ENCODE assay signal across 12 cellular contexts in the genomic region with DNA sequence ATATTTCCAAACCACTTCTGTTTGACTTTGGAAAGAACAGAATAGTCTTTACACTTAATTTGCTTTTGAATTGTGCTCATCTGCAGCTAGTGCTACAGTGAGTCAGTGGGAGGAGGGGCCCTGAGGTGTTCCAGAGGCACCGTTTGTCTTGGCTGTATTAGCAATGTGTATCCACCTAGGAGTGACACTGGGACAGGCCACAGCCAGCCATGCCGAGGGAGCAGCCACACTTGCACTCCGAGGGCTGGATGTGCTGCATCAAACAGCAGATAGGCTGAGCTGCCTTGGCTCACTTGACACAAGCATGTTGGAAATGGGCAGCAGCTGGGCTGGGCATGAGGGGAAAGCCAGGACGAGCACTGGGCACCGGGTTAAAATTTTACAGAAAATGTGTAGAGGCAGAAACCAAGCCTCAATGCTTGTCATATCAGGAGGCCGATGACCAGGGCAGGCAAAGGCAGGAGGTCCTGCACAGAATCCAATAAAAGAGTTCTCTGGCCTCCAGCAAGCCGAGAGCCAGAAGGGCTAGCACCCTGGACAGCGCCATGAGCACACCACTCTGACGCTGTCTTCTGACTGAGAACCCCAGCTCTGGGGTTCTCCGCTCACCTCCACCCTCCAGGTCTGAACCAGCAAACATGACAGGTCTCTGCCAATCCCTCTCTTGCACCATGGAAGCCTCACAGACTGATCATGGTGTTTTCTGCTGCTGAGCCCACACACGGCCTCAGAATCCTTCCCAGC.
DNase-seq lines count a peak whose midpoint lies in the region; ATAC-seq and TF ChIP-seq lines count a peak whose summit lies in the region.
"Had no signal": no experiment of that assay in that cellular context is flagged by ENCODE, and none has a peak within 500 bp of the region (broad histone marks: within the 10 kb centered on the region; RNA-seq: fewer than 3 reads in every experiment).

No MANE protein-coding gene starts in this region.

- POLR2A ChIA-PET in activated CD4-positive, alpha-beta T cell treated with anti-CD3 and anti-CD28 coated beads, Interleukin-2, amount 10 ng/mL, durations not matched to agents 7 days and 5 days (lab: Charles Lee) = no interaction called here

- H4K20me1 ChIP-seq in smooth muscle cell (ENCODE audit: low read depth) = peaks cover 22% of the 10 kb centered on the region

- no peak overlapping the region for H3K4me3 Mint-ChIP-seq in activated CD4-positive, alpha-beta T cell treated with anti-CD3 and anti-CD28 coated beads, Interleukin-2, amount 10 ng/mL, durations not matched to agents 7 days and 5 days
- H3K4me3 Mint-ChIP-seq: stimulated activated naive CD8-positive, alpha-beta T cell treated with anti-CD3 and anti-CD28 coated beads, Interleukin-15, Interleukin-2, amounts not matched to agents 100 ng/mL and 50 ng/mL, for 24 hours had no signal

- H3K4me1 Mint-ChIP-seq in activated CD4-positive, alpha-beta T cell treated with anti-CD3 and anti-CD28 coated beads, Interleukin-2, amount 10 ng/mL, durations not matched to agents 7 days and 5 days = no peaks in the 10 kb centered on the region

- H3K9me3 ChIP-seq in smooth muscle cell (replicated peaks; ENCODE audit: low read depth) = no peaks in the 10 kb centered on the region

- H2AFZ ChIP-seq in smooth muscle cell (ENCODE audit: low read depth) = no peak overlapping the region

- WGBS in smooth muscle cell (ENCODE audit: low lambda C conversion rate) = 59% methylated on average over 11 of the region's 11 CpGs

- H3K9ac ChIP-seq in smooth muscle cell (ENCODE audit: low read depth) = no peak overlapping the region

- H3K36me3 ChIP-seq in smooth muscle cell (ENCODE audit: low read depth) = no peaks in the 10 kb centered on the region

- DNase-seq in activated CD4-positive, alpha-beta T cell treated with anti-CD3 and anti-CD28 coated beads, Interleukin-2, amount 10 ng/mL, durations not matched to agents 7 days and 5 days = peak; percentile 21
- DNase-seq in activated CD4-positive, alpha-beta T cell treated with anti-CD3 and anti-CD28 coated beads, Interleukin-2, amount 50 U/mL, for 1 hour = no peak
- DNase-seq in MV-4-11 (lab: John Stamatoyannopoulos, UW) (peak; percentile 24), erythroblast (lab: John Stamatoyannopoulos, UW) (peak; percentile 4 to 10), smooth muscle cell (lab: John Stamatoyannopoulos, UW; ENCODE audit: unreplicated experiment) (peak; percentile 9), NCI-H146 (lab: John Stamatoyannopoulos, UW) (no peak), mesenteric fat pad (ENCODE audit: low spot score) (no peak)
- DNase-seq: AML-193, right cardiac atrium, T-helper 9 cell had no signal

- no peaks in the 10 kb centered on the region for H3K36me3 Mint-ChIP-seq in activated CD4-positive, alpha-beta T cell treated with anti-CD3 and anti-CD28 coated beads, Interleukin-2, amount 10 ng/mL, durations not matched to agents 7 days and 5 days (ENCODE audit: low read depth)

- H3K4me2 ChIP-seq in smooth muscle cell = no peak overlapping the region

- ATAC-seq in GM21526 (IDR thresholded peaks at IDR 0.05; ENCODE audit: low FRiP score, unreplicated experiment) = no peak
- ATAC-seq: right cardiac atrium had no signal

- peaks cover 4% of the 10 kb centered on the region for H3K27me3 Mint-ChIP-seq in activated CD4-positive, alpha-beta T cell treated with anti-CD3 and anti-CD28 coated beads, Interleukin-2, amount 10 ng/mL, durations not matched to agents 7 days and 5 days

- H3K4me3 ChIP-seq in smooth muscle cell = no peak overlapping the region

- no peak for TF ChIP-seq CTCF in smooth muscle cell (IDR thresholded peaks at IDR 0.05; ENCODE audit: borderline replicate concordance, insufficient read depth, poor library complexity, severe bottlenecking)

- H3K79me2 ChIP-seq in smooth muscle cell (ENCODE audit: low read depth) = no peaks in the 10 kb centered on the region

- no peak for TF ChIP-seq POLR2A in erythroblast (IDR thresholded peaks at IDR 0.05; ENCODE audit: low read length)

- H3K4me1 ChIP-seq in smooth muscle cell (ENCODE audit: low read depth) = no peaks in the 10 kb centered on the region

- H3F3A ChIP-seq in smooth muscle cell (ENCODE audit: low read depth) = no peaks in the 10 kb centered on the region

- no peak overlapping the region for H3K27ac ChIP-seq in smooth muscle cell (ENCODE audit: low read depth)

- CTCF ChIA-PET in activated CD4-positive, alpha-beta T cell treated with anti-CD3 and anti-CD28 coated beads, Interleukin-2, amount 10 ng/mL, durations not matched to agents 7 days and 5 days (lab: Charles Lee) = no interaction called here

- no peaks in the 10 kb centered on the region for H3K9me3 Mint-ChIP-seq in activated CD4-positive, alpha-beta T cell treated with anti-CD3 and anti-CD28 coated beads, Interleukin-2, amount 10 ng/mL, durations not matched to agents 7 days and 5 days
- H3K9me3 Mint-ChIP-seq: stimulated activated naive CD8-positive, alpha-beta T cell treated with anti-CD3 and anti-CD28 coated beads, Interleukin-15, Interleukin-2, amounts not matched to agents 100 ng/mL and 50 ng/mL, for 24 hours had no signal

- no peak overlapping the region for H3K27ac Mint-ChIP-seq in activated CD4-positive, alpha-beta T cell treated with anti-CD3 and anti-CD28 coated beads, Interleukin-2, amount 10 ng/mL, durations not matched to agents 7 days and 5 days
- H3K27ac Mint-ChIP-seq: stimulated activated naive CD8-positive, alpha-beta T cell treated with anti-CD3 and anti-CD28 coated beads, Interleukin-15, Interleukin-2, amounts not matched to agents 100 ng/mL and 50 ng/mL, for 24 hours had no signal

- H3K27me3 ChIP-seq in smooth muscle cell (ENCODE audit: low read depth) = no peaks in the 10 kb centered on the region

Comparison
In these comparisons a context has a peak if more than half of its experiments do, and no peak if none do; other contexts are left out.
1. DNase-seq: peak in activated CD4-positive, alpha-beta T cell treated with anti-CD3 and anti-CD28 coated beads, Interleukin-2, amount 10 ng/mL, durations not matched to agents 7 days and 5 days (single experiment), MV-4-11 (single experiment), erythroblast (2 of 2) and smooth muscle cell (single experiment); none in activated CD4-positive, alpha-beta T cell treated with anti-CD3 and anti-CD28 coated beads, Interleukin-2, amount 50 U/mL, for 1 hour (single experiment), NCI-H146 (single experiment) and mesenteric fat pad (single experiment).